Comparison of ENCODE assay signal across 23 cellular contexts in the genomic region with DNA sequence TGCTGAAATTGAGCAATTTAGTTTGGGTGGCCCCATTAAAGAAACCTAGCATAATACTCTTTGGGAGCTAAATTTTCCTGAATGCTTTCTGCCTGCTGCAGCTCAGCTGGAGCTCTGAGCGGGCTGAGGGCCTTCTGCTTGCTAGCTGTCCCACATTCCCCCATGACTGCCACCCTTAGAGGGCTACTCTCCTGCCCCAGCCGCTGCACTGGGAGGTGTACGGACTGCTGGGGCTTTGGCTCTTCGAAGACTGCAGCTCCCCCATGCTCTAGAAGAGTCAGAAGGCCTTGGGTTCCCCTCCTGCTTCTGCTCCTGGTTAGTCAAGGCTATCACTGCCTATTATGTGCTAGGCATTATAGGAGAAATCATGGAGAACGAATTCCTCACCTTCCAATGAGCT. TPM values are rescaled to one million over a fixed set of nuclear protein-coding genes. Genes with fewer than 3 reads are reported as not detected.
DNase-seq lines count a peak whose midpoint lies in the region; ATAC-seq, FAIRE-seq and TF ChIP-seq lines count a peak whose summit lies in the region.
"Had no signal": no experiment of that assay in that cellular context is flagged by ENCODE, and none has a peak within 500 bp of the region (broad histone marks: within the 10 kb centered on the region; RNA-seq: fewer than 3 reads in every experiment).

No MANE protein-coding gene starts in this region.

- no peak overlapping the region for H3K4ac ChIP-seq in trophoblast cell (ENCODE audit: low read depth, low read length)

- no peak overlapping the region for H2AK5ac ChIP-seq in trophoblast cell (ENCODE audit: low read length)

- peaks cover 11% of the 10 kb centered on the region for H3K36me3 Mint-ChIP-seq in osteocyte (ENCODE audit: unreplicated experiment)

- peak; percentile 34 for DNase-seq in activated CD8-positive, alpha-beta memory T cell treated with anti-CD3 and anti-CD28 coated beads, Interleukin-2, amount 50 U/mL, for 48 hours
- no peak for DNase-seq in activated CD8-positive, alpha-beta memory T cell treated with anti-CD3 and anti-CD28 coated beads, Interleukin-2, amount 50 U/mL, for 4 hours
- DNase-seq in mesenteric fat pad (ENCODE audit: low spot score) (peak; percentile 49), osteocyte (ENCODE audit: extremely low spot score, unreplicated experiment) (peak; percentile 67), urothelium cell line (ENCODE audit: low spot score) (no peak), posterior cingulate gyrus (no peak), right lobe of liver (no peak), trophoblast cell (no peak)
- DNase-seq: 8988T; ACHN; BE2C; C1 segment of cervical spinal cord; Caco-2; Calu3; CD4-positive, alpha-beta T cell; CD8-positive, alpha-beta T cell; DMS79 treated with DMSO at 0.1 percent for 48 hours; GF-D8 had no signal

- H2BK120ac ChIP-seq in trophoblast cell (ENCODE audit: insufficient read depth, low read length, poor library complexity): no peak overlapping the region

- no peak overlapping the region for H2AFZ ChIP-seq in trophoblast cell (ENCODE audit: insufficient read depth, low read length, poor library complexity)

- no peak overlapping the region for H3K4me3 Mint-ChIP-seq in osteocyte (ENCODE audit: unreplicated experiment)
- H3K4me3 Mint-ChIP-seq: CD4-positive, alpha-beta T cell; CD8-positive, alpha-beta T cell had no signal

- no peaks in the 10 kb centered on the region for H3K27me3 Mint-ChIP-seq in osteocyte (ENCODE audit: unreplicated experiment)
- H3K27me3 Mint-ChIP-seq: CD4-positive, alpha-beta T cell had no signal

- H4K8ac ChIP-seq in trophoblast cell (ENCODE audit: low read depth, low read length): no peak overlapping the region

- H3K18ac ChIP-seq in trophoblast cell (ENCODE audit: low read length): no peak overlapping the region

- no peak overlapping the region for H3K27ac Mint-ChIP-seq in osteocyte (ENCODE audit: unreplicated experiment)
- H3K27ac Mint-ChIP-seq: CD4-positive, alpha-beta T cell; CD8-positive, alpha-beta T cell had no signal

- TF ChIP-seq CTCF in osteocyte (IDR thresholded peaks at IDR 0.05) (no peak), right lobe of liver (IDR thresholded peaks at IDR 0.05) (no peak)

- no peaks in the 10 kb centered on the region for H3K79me1 ChIP-seq in trophoblast cell (ENCODE audit: low read length)

- no peak overlapping the region for H3K27ac ChIP-seq in right lobe of liver
- H3K27ac ChIP-seq in trophoblast cell (ENCODE audit: low read depth, low read length): no peak overlapping the region
- H3K27ac ChIP-seq: BLaER1 had no signal

- H3K9ac ChIP-seq in trophoblast cell (ENCODE audit: low read length): no peak overlapping the region
- H3K9ac ChIP-seq: BLaER1 had no signal

- TF ChIP-seq POLR2A in right lobe of liver (IDR thresholded peaks at IDR 0.05): no peak

- H2BK5ac ChIP-seq in trophoblast cell (ENCODE audit: low read depth, low read length, poor library complexity): no peak overlapping the region

- H3K79me2 ChIP-seq in trophoblast cell (ENCODE audit: control insufficient read depth, insufficient read depth, low read length, poor library complexity): no peaks in the 10 kb centered on the region

- intact Hi-C loops in posterior cingulate gyrus (cut with DNase I): no loop called here
- intact Hi-C loops in right lobe of liver (cut with DNase I): no loop called here

- FAIRE-seq in urothelium cell line (lab: Jason Lieb, UNC): peak; percentile 13
- FAIRE-seq: A204.1, D721Med, G401.6, GM19239 had no signal

- no peaks in the 10 kb centered on the region for H3K4me1 ChIP-seq in right lobe of liver
- no peaks in the 10 kb centered on the region for H3K4me1 ChIP-seq in trophoblast cell (ENCODE audit: control insufficient read depth in 1 of 2, insufficient read depth in 2 of 2, low read length in 2 of 2)
- H3K4me1 ChIP-seq: BE2C, Caco-2 had no signal

- H3K9me3 ChIP-seq in right lobe of liver (no peaks in the 10 kb centered on the region), trophoblast cell (ENCODE audit: insufficient read depth, low read depth, low read length) (peaks cover 1% of the 10 kb centered on the region)
- H3K9me3 ChIP-seq: BE2C, BLaER1, Caco-2 had no signal

- H4K91ac ChIP-seq in trophoblast cell (ENCODE audit: low read depth, low read length): no peak overlapping the region

- H3K4me2 ChIP-seq in trophoblast cell (ENCODE audit: low read length): no peak overlapping the region
- H3K4me2 ChIP-seq: BLaER1 had no signal

- WGBS in right lobe of liver (ENCODE audit: insufficient coverage, low coverage, low lambda C conversion rate, missing lambda C conversion rate): 76% methylated on average over 4 of the region's 5 CpGs
- no CpG with 5 or more reads among the region's 5 CpGs for WGBS in trophoblast cell (ENCODE audit: extremely low coverage, insufficient coverage, insufficient read length)

- no peak overlapping the region for H3K4me3 ChIP-seq in right lobe of liver
- no peak overlapping the region for H3K4me3 ChIP-seq in trophoblast cell (ENCODE audit: low read depth, low read length)
- H3K4me3 ChIP-seq: BLaER1 had no signal

- H2BK12ac ChIP-seq in trophoblast cell (ENCODE audit: low read length): no peak overlapping the region

- H3K14ac ChIP-seq in trophoblast cell (ENCODE audit: low read length): no peak overlapping the region

- H3K36me3 ChIP-seq in right lobe of liver (peaks cover 0 to 3% (median 0%) of the 10 kb centered on the region in 4 donors), trophoblast cell (ENCODE audit: control insufficient read depth in 1 of 2, insufficient read depth in 2 of 2, low read length in 2 of 2) (no peaks in the 10 kb centered on the region)
- H3K36me3 ChIP-seq: BLaER1 had no signal

- H3K9me3 Mint-ChIP-seq in osteocyte (ENCODE audit: unreplicated experiment): no peaks in the 10 kb centered on the region
- H3K9me3 Mint-ChIP-seq: CD4-positive, alpha-beta T cell; CD8-positive, alpha-beta T cell had no signal

- no peak for ATAC-seq in right lobe of liver
- ATAC-seq: CD8-positive, alpha-beta T cell had no signal

- H3K27me3 ChIP-seq in right lobe of liver (no peaks in the 10 kb centered on the region), trophoblast cell (ENCODE audit: insufficient read depth, low read length) (no peaks in the 10 kb centered on the region)
- H3K27me3 ChIP-seq: BE2C, BLaER1 had no signal

- H3K23ac ChIP-seq in trophoblast cell (ENCODE audit: low read length): no peak overlapping the region

- no peaks in the 10 kb centered on the region for H3K4me1 Mint-ChIP-seq in osteocyte (ENCODE audit: unreplicated experiment)

- H4K12ac ChIP-seq in trophoblast cell (ENCODE audit: low read depth, low read length): no peak overlapping the region

RNA-seq across cellular contexts. Expression of a gene that starts 31.5 kb away (rescaled TPM):
- 82.4 TPM for total RNA-seq in mesenteric fat pad
- total RNA-seq in osteocyte: 19.0 and 21.2 TPM in 2 replicates
- total RNA-seq in right lobe of liver: 10 to 100 TPM in 1 of 6 experiments, 1 to 10 TPM in 5; 3.1 to 14.7 (median 5.6) TPM
- 3.4 and 4.0 TPM in 2 replicates for polyA plus RNA-seq in trophoblast cell (2013)

Comparison
In these comparisons a context has a peak if more than half of its experiments do, and no peak if none do; other contexts are left out.
1. DNase-seq: peak in activated CD8-positive, alpha-beta memory T cell treated with anti-CD3 and anti-CD28 coated beads, Interleukin-2, amount 50 U/mL, for 48 hours (single experiment), mesenteric fat pad (single experiment) and osteocyte (single experiment); none in activated CD8-positive, alpha-beta memory T cell treated with anti-CD3 and anti-CD28 coated beads, Interleukin-2, amount 50 U/mL, for 4 hours (single experiment), urothelium cell line (single experiment), posterior cingulate gyrus (0 of 10), right lobe of liver (0 of 3) and trophoblast cell (0 of 2).